ENCODE assay signal across 18 cellular contexts in the genomic region with DNA sequence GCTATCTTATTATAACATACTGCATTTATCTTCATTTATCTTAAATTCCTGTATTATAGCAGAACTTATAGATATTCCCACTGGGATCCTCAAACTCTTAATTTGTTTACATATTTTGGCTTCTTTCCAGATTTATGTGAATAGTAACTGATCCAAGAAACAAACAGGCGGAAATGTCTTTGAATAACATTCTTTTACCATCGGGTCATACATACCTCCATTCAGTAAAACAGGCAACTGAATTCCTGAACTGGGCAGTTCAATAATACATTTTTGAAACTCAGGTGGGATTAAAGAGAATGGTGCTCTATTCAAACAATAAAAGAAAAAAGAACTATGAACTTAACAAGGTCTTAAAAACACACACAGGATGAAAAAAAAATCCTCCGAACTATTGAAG.
A peak's percentile ranks its signal among the peaks of the same experiment; 100 is the strongest.
DNase-seq lines count a peak whose midpoint lies in the region; ATAC-seq and TF ChIP-seq lines count a peak whose summit lies in the region.
"Had no signal": no experiment of that assay in that cellular context is flagged by ENCODE, and none has a peak within 500 bp of the region (broad histone marks: within the 10 kb centered on the region; RNA-seq: fewer than 3 reads in every experiment).

No MANE protein-coding gene starts in this region.

- H3K27me3 Mint-ChIP-seq in mesothelial cell of epicardium (ENCODE audit: low read depth) = no peaks in the 10 kb centered on the region
- H3K27me3 Mint-ChIP-seq: activated CD4-positive, alpha-beta memory T cell treated with anti-CD3 and anti-CD28 coated beads for 36 hours had no signal

- in situ Hi-C loops in Caki2 (cut with HindIII; ENCODE audit: low pct_unique_long_range_greater_than_20kb, low sequenced_read_pairs) = no loop called here

- H3K4me1 Mint-ChIP-seq in mesothelial cell of epicardium = peaks cover 23% of the 10 kb centered on the region
- H3K4me1 Mint-ChIP-seq: endodermal cell had no signal

- peaks cover 9% of the 10 kb centered on the region for H3K36me3 Mint-ChIP-seq in mesothelial cell of epicardium
- H3K36me3 Mint-ChIP-seq: activated CD4-positive, alpha-beta memory T cell treated with anti-CD3 and anti-CD28 coated beads for 36 hours had no signal

- no peak overlapping the region for H3K4me3 ChIP-seq in cardiac fibroblast (replicated peaks in 1 of 2; ENCODE audit: low read depth in 2 of 2, low read length in 2 of 2)
- H3K4me3 ChIP-seq: cardiac muscle cell, gastrocnemius medialis, prostate gland had no signal

- H3K4me3 Mint-ChIP-seq in mesothelial cell of epicardium = no peak overlapping the region
- H3K4me3 Mint-ChIP-seq: activated CD4-positive, alpha-beta memory T cell treated with anti-CD3 and anti-CD28 coated beads for 36 hours; endodermal cell had no signal

- peak; percentile 32 for DNase-seq in Caki2 (ENCODE audit: low read depth)
- DNase-seq in NCI-H226 = peak; percentile 80
- peak; percentile 37 to 74 for DNase-seq in cardiac fibroblast (ENCODE audit: low read depth in 2 of 2)
- DNase-seq in mesothelial cell of epicardium (ENCODE audit: low spot score in 2 of 2, unreplicated experiment in 2 of 2) = no peak
- DNase-seq in C1 segment of cervical spinal cord (lab: John Stamatoyannopoulos, UW) = no peak
- no peak for DNase-seq in activated T-cell treated with anti-CD3 and anti-CD28 coated beads for 4 hours
- no peak for DNase-seq in activated gamma-delta T cell treated with Interleukin-2 at 50 U/mL for 16 hours
- DNase-seq: activated CD4-positive, alpha-beta memory T cell treated with anti-CD3 and anti-CD28 coated beads for 36 hours; activated effector memory CD4-positive, alpha-beta T cell treated with Interleukin-2 at 50 U/mL for 16 hours; endodermal cell; gastrocnemius medialis; islet precursor cell; NCI-H187; SHP77; substantia nigra had no signal

- no peak for ATAC-seq in HG03175 (IDR thresholded peaks at IDR 0.05; ENCODE audit: unreplicated experiment)
- ATAC-seq: gastrocnemius medialis had no signal

- peaks cover 9% of the 10 kb centered on the region for H3K9me3 Mint-ChIP-seq in mesothelial cell of epicardium
- H3K9me3 Mint-ChIP-seq: activated CD4-positive, alpha-beta memory T cell treated with anti-CD3 and anti-CD28 coated beads for 36 hours; endodermal cell had no signal

- TF ChIP-seq CTCF in cardiac fibroblast (IDR thresholded peaks at IDR 0.05; ENCODE audit: low read depth, low read length) = no peak
- TF ChIP-seq CTCF in mesothelial cell of epicardium (IDR thresholded peaks at IDR 0.05; ENCODE audit: unreplicated experiment) = no peak

- H3K27ac Mint-ChIP-seq in mesothelial cell of epicardium = peak overlapping the region; percentile 95
- H3K27ac Mint-ChIP-seq: activated CD4-positive, alpha-beta memory T cell treated with anti-CD3 and anti-CD28 coated beads for 36 hours; endodermal cell had no signal

Comparison
In these comparisons a context has a peak if more than half of its experiments do, and no peak if none do; other contexts are left out.
1. DNase-seq: peak in Caki2 (single experiment), NCI-H226 (single experiment) and cardiac fibroblast (2 of 2); none in mesothelial cell of epicardium (0 of 2), C1 segment of cervical spinal cord (0 of 14), activated T-cell treated with anti-CD3 and anti-CD28 coated beads for 4 hours (single experiment) and activated gamma-delta T cell treated with Interleukin-2 at 50 U/mL for 16 hours (single experiment).